In the genomic region with DNA sequence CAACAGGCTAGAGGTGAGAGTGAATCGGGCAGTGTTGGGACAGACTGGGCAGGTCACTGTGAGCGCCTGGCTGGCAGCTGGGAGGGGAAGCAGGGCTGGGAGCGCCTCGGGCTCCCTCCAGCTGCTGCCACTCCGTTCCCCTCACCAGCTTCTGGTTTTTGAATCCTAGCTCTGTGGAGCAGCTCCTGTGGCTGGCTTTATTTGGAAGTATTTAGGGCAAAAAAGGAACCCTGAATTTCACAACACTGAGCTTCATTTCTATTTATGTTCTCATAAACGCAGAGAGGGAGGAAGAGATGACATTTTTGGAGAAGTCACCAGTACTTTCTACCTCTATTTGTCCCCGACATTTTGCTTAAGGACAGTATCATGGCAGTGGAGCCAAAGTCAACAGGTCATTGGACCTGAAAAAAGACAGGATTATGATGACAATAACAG, we compare ENCODE assay signal across 11 cellular contexts.
DNase-seq lines count a peak whose midpoint lies in the region; ATAC-seq and TF ChIP-seq lines count a peak whose summit lies in the region.
"Had no signal": no experiment of that assay in that cellular context is flagged by ENCODE, and none has a peak within 500 bp of the region (broad histone marks: within the 10 kb centered on the region; RNA-seq: fewer than 3 reads in every experiment).

No MANE protein-coding gene starts in this region.

- H3K27me3 ChIP-seq in neutrophil = no peaks in the 10 kb centered on the region
- H3K27me3 ChIP-seq: cardiac muscle cell had no signal

- ATAC-seq in HG03135 (IDR thresholded peaks at IDR 0.05; ENCODE audit: unreplicated experiment) = no peak
- no peak for ATAC-seq in HG02623 (IDR thresholded peaks at IDR 0.05; ENCODE audit: unreplicated experiment)
- no peak for ATAC-seq in GM19395 (IDR thresholded peaks at IDR 0.05; ENCODE audit: unreplicated experiment)
- no peak for ATAC-seq in HG02759 (IDR thresholded peaks at IDR 0.05; ENCODE audit: unreplicated experiment)
- ATAC-seq: HCT116 had no signal

- H3K4me3 ChIP-seq in AG10803 (ENCODE audit: low read length) (no peak overlapping the region), neutrophil (ENCODE audit: low read depth in 1 of 2, low read length in 1 of 2) (peak overlapping the region; percentile 50 to 53)
- H3K4me3 ChIP-seq: cardiac muscle cell had no signal

- peak overlapping the region; percentile 91 for H3K27ac ChIP-seq in neutrophil
- H3K27ac ChIP-seq: cardiac muscle cell had no signal

- no peaks in the 10 kb centered on the region for H3K9me3 ChIP-seq in neutrophil

- H3K4me1 ChIP-seq in neutrophil (ENCODE audit: control insufficient read depth in 1 of 2, insufficient read depth in 1 of 2, low read depth in 1 of 2, low read length in 1 of 2) = peaks cover 66 to 68% of the 10 kb centered on the region in 2 experiments

- no peaks in the 10 kb centered on the region for H3K36me3 ChIP-seq in neutrophil
- H3K36me3 ChIP-seq: cardiac muscle cell had no signal

- DNase-seq in AG10803 (ENCODE audit: low read depth) (peak; percentile 29), NOMO-1 treated with dmso at 0.1 percent for 144 hours (lab: John Stamatoyannopoulos, UW; ENCODE audit: unreplicated experiment) (peak; percentile 85), fibroblast of peridontal ligament (ENCODE audit: extremely low read depth) (peak; percentile 56)
- DNase-seq: immature natural killer cell had no signal

- TF ChIP-seq CTCF in AG10803 (conservative IDR thresholded peaks at IDR 0.05; ENCODE audit: low read length) (no peak), neutrophil (IDR thresholded peaks at IDR 0.05) (no peak)

Comparison
In these comparisons a context has a peak if more than half of its experiments do, and no peak if none do; other contexts are left out.
1. DNase-seq: peak in every context shown above with its lines; median percentile 85 in NOMO-1 treated with dmso at 0.1 percent for 144 hours; 56 in fibroblast of peridontal ligament; 29 in AG10803.